ENCODE assay signal across 8 cellular contexts in genomic region chr6:28349892-28350737, GRCh38. TPM values are rescaled to one million over a fixed set of nuclear protein-coding genes. Genes with fewer than 3 reads are reported as not detected.
DNase-seq lines count a peak whose midpoint lies in the region; ATAC-seq, FAIRE-seq and TF ChIP-seq lines count a peak whose summit lies in the region.

Gene ZKSCAN3, plus strand, starts transcription at chr6:28349947. Its CDS starts 9,640 bp downstream, at chr6:28359587.

- intact Hi-C loops in left ventricle myocardium superior (cut with micrococcal nuclease) (loop anchor here (10.0 kb wide), 1 partner anchor 215 kb away; no protein-coding TSS in a partner anchor), prostate gland (cut with DNase I) (loop anchor here (5.0 to 10.0 kb wide), 2 partner anchors 125 to 213 kb away; partner anchors contain the start of gene ZSCAN9)

- peaks cover 4 to 14% of the 10 kb centered on the region in 2 donors for H3K27me3 Mint-ChIP-seq in T-cell

- CTCF ChIA-PET in T-cell (lab: Charles Lee), result interaction anchor here in 1 of 2 donors (0.7 to 1.5 kb wide), 3 partner anchors 15 to 85 kb away, joined by 3 to 6 read pairs (median 5); partner anchors contain the start of genes ZSCAN26 and ZSCAN31

- POLR2A ChIA-PET in T-cell (lab: Charles Lee), result interaction anchor here (0.6 to 1.0 kb wide), 5 partner anchors 15 to 213 kb away, joined by 3 to 6 read pairs (median 4); partner anchors contain the start of gene ZSCAN26 (in 2 of the 2)

- peak within 1 kb of the TSS; percentile 62 to 64 for H3K4me3 ChIP-seq in prostate gland
- peak within 1 kb of the TSS; percentile 88 for H3K4me3 ChIP-seq in urinary bladder (ENCODE audit: low read depth, low read length)

- TF ChIP-seq POLR2A in GM12891 (IDR thresholded peaks at IDR 0.05; ENCODE audit: low read depth, low read length), result peak; percentile 88
- no peak for TF ChIP-seq POLR2A in prostate gland (IDR thresholded peaks at IDR 0.05)

- H3K27me3 ChIP-seq in prostate gland (replicated peaks; ENCODE audit: insufficient read depth), result no peaks in the 10 kb centered on the region

- H3K36me3 Mint-ChIP-seq in T-cell, result no peaks in the 10 kb centered on the region

- H3K9me3 ChIP-seq in prostate gland, result no peaks in the 10 kb centered on the region

- no peaks in the 10 kb centered on the region for H3K36me3 ChIP-seq in prostate gland
- no peaks in the 10 kb centered on the region for H3K36me3 ChIP-seq in urinary bladder (ENCODE audit: insufficient read depth)

- WGBS in prostate gland, result under 1% methylated on average over 30 of the region's 30 CpGs
- 2% methylated on average over 30 of the region's 30 CpGs for WGBS in urinary bladder

- peak within 1 kb of the TSS; percentile 92 to 93 for H3K27ac Mint-ChIP-seq in T-cell

- H3K9me3 Mint-ChIP-seq in T-cell, result no peaks in the 10 kb centered on the region

- peaks cover 34 to 38% (median 36%) of the 10 kb centered on the region in 3 donors for H3K4me1 Mint-ChIP-seq in T-cell

- peak within 1 kb of the TSS; percentile 91 to 98 (median 96) for H3K4me3 Mint-ChIP-seq in T-cell

- peak; percentile 96 for ATAC-seq in HG02588 (IDR thresholded peaks at IDR 0.05; ENCODE audit: unreplicated experiment)
- ATAC-seq in T-cell (replicated peaks in 1 of 4), result peak; percentile 99 to 100 (median 100)
- ATAC-seq in left ventricle myocardium superior, result peak; percentile 98

- H3K4me1 ChIP-seq in prostate gland (replicated peaks), result peaks cover under 1% of the 10 kb centered on the region
- no peaks in the 10 kb centered on the region for H3K4me1 ChIP-seq in urinary bladder (ENCODE audit: insufficient read depth)

- peak; percentile 59 for DNase-seq in GM12891 (ENCODE audit: insufficient read length, low spot score)
- peak; percentile 75 for DNase-seq in NCI-H1092 treated with DMSO at 0.1 percent for 48 hours (lab: John Stamatoyannopoulos, UW)
- DNase-seq in T-cell, result peak; percentile 64 to 86 (median 78)
- DNase-seq in amniotic epithelial cell (ENCODE audit: low read depth), result peak; percentile 72
- DNase-seq in left ventricle myocardium superior, result peak; percentile 88
- peak; percentile 83 for DNase-seq in prostate gland (ENCODE audit: low spot score)

- peak; percentile 73 for FAIRE-seq in GM12891 (lab: Jason Lieb, UNC)

- no peak for TF ChIP-seq CTCF in prostate gland (IDR thresholded peaks at IDR 0.05)

- H3K27ac ChIP-seq in prostate gland, result peak within 1 kb of the TSS; percentile 60 to 67
- peak within 1 kb of the TSS; percentile 78 for H3K27ac ChIP-seq in urinary bladder (ENCODE audit: low read depth)

TF ChIP-seq in GM12891, 5 proteins besides CTCF, POLR2A, EP300 and RAD21:
- TF ChIP-seq POU2F2 (IDR thresholded peaks at IDR 0.05; ENCODE audit: low read depth, low read length), result peak; percentile 71; the same call in 1 of the 2 replicates
- TF ChIP-seq POLR2AphosphoS5 (IDR thresholded peaks at IDR 0.05; ENCODE audit: low read depth, low read length), result peak; percentile 85
- TF ChIP-seq PAX5 (IDR thresholded peaks at IDR 0.05; ENCODE audit: insufficient read depth, low read length, severe bottlenecking), result no peak
- TF ChIP-seq SPI1 (IDR thresholded peaks at IDR 0.05; ENCODE audit: low read depth, low read length), result peak; percentile 28; the same call in 1 of the 2 replicates
- TF ChIP-seq TAF1 (IDR thresholded peaks at IDR 0.05; ENCODE audit: low read depth, low read length), result peak; percentile 88

RNA-seq across cellular contexts. Expression of gene ZKSCAN3, which starts in this region (rescaled TPM):
- 0.95 TPM for polyA plus RNA-seq in GM12891 (2012; ENCODE audit: low read depth, missing spikeins)
- total RNA-seq in T-cell, result 10 to 100 TPM in 3 of 5 donors, 1 to 10 TPM in 2; 4.0 to 11.9 (median 10.5) TPM
- total RNA-seq in left ventricle myocardium superior, result 4.7 TPM
- total RNA-seq in prostate gland, result 1 to 10 TPM; 5.9 to 6.5 TPM
- 7.5 TPM for total RNA-seq in urinary bladder
- 3.1 TPM for polyA plus RNA-seq in urinary bladder

Comparison
In these comparisons a context has a peak if more than half of its experiments do, and no peak if none do; other contexts are left out.
1. Peak in every context shown above with its lines: DNase-seq, ATAC-seq, H3K4me3 ChIP-seq and H3K27ac ChIP-seq.